Comparison of ENCODE assay signal across 12 cellular contexts in the genomic region with DNA sequence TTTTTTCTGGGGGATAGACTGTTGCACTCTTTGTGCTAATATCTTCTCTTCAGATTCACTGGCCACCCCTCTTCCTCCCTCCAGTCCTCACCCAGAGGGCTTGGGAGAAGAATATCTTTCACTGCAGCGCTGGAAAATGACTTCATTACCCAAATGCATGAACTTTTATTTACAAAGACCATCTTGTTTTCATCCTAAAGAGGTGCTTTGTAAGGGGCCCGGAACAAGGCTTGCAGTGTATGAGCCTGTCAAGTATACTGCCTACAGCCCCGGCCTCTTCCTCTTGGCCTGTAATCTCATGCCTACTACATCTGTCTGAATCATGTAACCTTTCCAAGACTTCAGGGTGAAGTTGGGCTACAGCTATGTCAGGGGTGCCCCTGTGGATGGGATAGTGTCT. TPM values are rescaled to one million over a fixed set of nuclear protein-coding genes. Genes with fewer than 3 reads are reported as not detected.
DNase-seq lines count a peak whose midpoint lies in the region; ATAC-seq and TF ChIP-seq lines count a peak whose summit lies in the region.
"Had no signal": no experiment of that assay in that cellular context is flagged by ENCODE, and none has a peak within 500 bp of the region (broad histone marks: within the 10 kb centered on the region; RNA-seq: fewer than 3 reads in every experiment).

No MANE protein-coding gene starts in this region.

- H3K4me1 ChIP-seq in GM23338 (ENCODE audit: insufficient read depth) (peaks cover 24% of the 10 kb centered on the region), adipocyte (ENCODE audit: control insufficient read depth, insufficient read depth, low read length) (peaks cover 18% of the 10 kb centered on the region), hepatocyte (ENCODE audit: insufficient read depth) (peaks cover 8% of the 10 kb centered on the region), psoas muscle (peaks cover 4% of the 10 kb centered on the region)

- H3K9me2 ChIP-seq in GM23338 (ENCODE audit: insufficient read depth): peaks cover 3% of the 10 kb centered on the region; the same call in 1 of the 2 replicates
- H3K9me2 ChIP-seq in hepatocyte (replicated peaks; ENCODE audit: insufficient read depth): no peaks in the 10 kb centered on the region

- H3K4me3 Mint-ChIP-seq in GM23338: peak overlapping the region; percentile 88

- no peaks in the 10 kb centered on the region; the same call in 2 of the 3 replicates for H3K9me3 Mint-ChIP-seq in GM23338
- H3K9me3 Mint-ChIP-seq: activated naive CD4-positive, alpha-beta T cell treated with anti-CD3 and anti-CD28 coated beads, Interleukin-2, amount 50 U/mL, for 72 hours had no signal

- H3K36me3 Mint-ChIP-seq in GM23338 (ENCODE audit: low read depth): no peaks in the 10 kb centered on the region
- H3K36me3 Mint-ChIP-seq: activated naive CD4-positive, alpha-beta T cell treated with anti-CD3 and anti-CD28 coated beads, Interleukin-2, amount 50 U/mL, for 72 hours had no signal

- no peak overlapping the region for H3K27ac Mint-ChIP-seq in GM23338
- H3K27ac Mint-ChIP-seq: activated naive CD4-positive, alpha-beta T cell treated with anti-CD3 and anti-CD28 coated beads, Interleukin-2, amount 50 U/mL, for 72 hours had no signal

- H3K27me3 ChIP-seq in GM23338 (ENCODE audit: insufficient read depth) (peaks cover 42% of the 10 kb centered on the region), adipocyte (replicated peaks; ENCODE audit: control insufficient read depth, insufficient read depth, low read length) (no peaks in the 10 kb centered on the region), hepatocyte (peaks cover 18% of the 10 kb centered on the region), psoas muscle (ENCODE audit: insufficient read depth in 3 of 3, low read length in 2 of 3) (peaks cover 0 to 3% (median 2%) of the 10 kb centered on the region in 3 donors), WERI-Rb-1 (ENCODE audit: insufficient read depth, low read depth, severe bottlenecking) (peaks cover 23% of the 10 kb centered on the region)

- no peaks in the 10 kb centered on the region for H3K9me3 ChIP-seq in adipocyte (ENCODE audit: control insufficient read depth, low read length)
- H3K9me3 ChIP-seq in hepatocyte (ENCODE audit: low read depth): no peaks in the 10 kb centered on the region
- no peaks in the 10 kb centered on the region for H3K9me3 ChIP-seq in psoas muscle
- H3K9me3 ChIP-seq in WERI-Rb-1 (ENCODE audit: severe bottlenecking): no peaks in the 10 kb centered on the region

- H3K27me3 Mint-ChIP-seq in GM23338 (ENCODE audit: insufficient read depth, low read depth, poor library complexity): peaks cover 23% of the 10 kb centered on the region

- no peaks in the 10 kb centered on the region for H3F3A ChIP-seq in GM23338 (replicated peaks; ENCODE audit: low read depth)

- peaks cover 19% of the 10 kb centered on the region for H3K4me1 Mint-ChIP-seq in GM23338

- peak overlapping the region; percentile 99 for H2AFZ ChIP-seq in GM23338
- no peak overlapping the region for H2AFZ ChIP-seq in hepatocyte

- 58% methylated on average over 3 of the region's 3 CpGs for WGBS in hepatocyte (ENCODE audit: low lambda C conversion rate, missing lambda C conversion rate)
- WGBS in psoas muscle, 3 donors: 60 to 69% (median 68%) methylated on average over 3 of the region's 3 CpGs

- H3K36me3 ChIP-seq in GM23338 (ENCODE audit: insufficient read depth) (no peaks in the 10 kb centered on the region), adipocyte (ENCODE audit: control insufficient read depth, insufficient read depth, low read length, severe bottlenecking) (peaks cover 11% of the 10 kb centered on the region), hepatocyte (replicated peaks; ENCODE audit: insufficient read depth, low read depth) (no peaks in the 10 kb centered on the region), psoas muscle (ENCODE audit: insufficient read depth in 1 of 2, low read depth in 1 of 2) (no peaks in the 10 kb centered on the region), WERI-Rb-1 (no peaks in the 10 kb centered on the region)

- H3K27ac ChIP-seq in GM23338 (ENCODE audit: low read depth): no peak overlapping the region
- peak overlapping the region; percentile 83 for H3K27ac ChIP-seq in hepatocyte
- peak overlapping the region; percentile 74 for H3K27ac ChIP-seq in psoas muscle
- no peak overlapping the region for H3K27ac ChIP-seq in WERI-Rb-1

- TF ChIP-seq CTCF in GM23338 (conservative IDR thresholded peaks at IDR 0.05; ENCODE audit: low read depth in 2 of 2) (no peak), hepatocyte (IDR thresholded peaks at IDR 0.05; ENCODE audit: poor library complexity) (no peak), psoas muscle (IDR thresholded peaks at IDR 0.05) (no peak), WERI-Rb-1 (IDR thresholded peaks at IDR 0.05; ENCODE audit: low read depth, low read length) (no peak)

- no peak for DNase-seq in GM23338 (ENCODE audit: low spot score)
- DNase-seq in adipocyte (ENCODE audit: low read depth): no peak
- no peak for DNase-seq in hepatocyte (ENCODE audit: low spot score)
- DNase-seq in psoas muscle: no peak
- no peak for DNase-seq in posterior vena cava (ENCODE audit: low spot score)
- no peak for DNase-seq in WERI-Rb-1
- DNase-seq: NCI-H748 treated with DMSO at 0.1 percent for 48 hours, small intestine had no signal

- H3K79me2 ChIP-seq in GM23338 (replicated peaks; ENCODE audit: insufficient read depth) (no peaks in the 10 kb centered on the region), hepatocyte (peaks cover 7% of the 10 kb centered on the region)

- H4K20me1 ChIP-seq in GM23338 (replicated peaks; ENCODE audit: insufficient read depth): no peaks in the 10 kb centered on the region
- H4K20me1 ChIP-seq in hepatocyte (ENCODE audit: insufficient read depth, poor library complexity, severe bottlenecking): no peaks in the 10 kb centered on the region

- H3K4me3 ChIP-seq in GM23338 (peak overlapping the region; percentile 88), adipocyte (ENCODE audit: low read length) (peak overlapping the region; percentile 95), hepatocyte (no peak overlapping the region), psoas muscle (peak overlapping the region; percentile 85), WERI-Rb-1 (ENCODE audit: low read depth, low read length) (no peak overlapping the region)
- H3K4me3 ChIP-seq: K562 had no signal

- ATAC-seq in GM23338 (0 out of 3 replicates have a peak, but pooled peaks have one; percentile 4), psoas muscle (no peak), GM21786 (IDR thresholded peaks at IDR 0.05; ENCODE audit: unreplicated experiment) (no peak), SK-N-SH treated with all-trans-retinoic acid at 6 μM for 48 hours (no peak)
- ATAC-seq: activated naive CD4-positive, alpha-beta T cell treated with anti-CD3 and anti-CD28 coated beads, Interleukin-2, amount 50 U/mL, for 72 hours had no signal

- H3K4me2 ChIP-seq in GM23338 (peak overlapping the region; percentile 98), hepatocyte (peak overlapping the region; percentile 98)

- H3K9ac ChIP-seq in adipocyte (ENCODE audit: low read length): peak overlapping the region; percentile 96

- intact Hi-C loops in psoas muscle (cut with DNase I) (loop anchor here in 1 of 2 donors (5.0 kb wide), 1 partner anchor 68 kb away; no protein-coding TSS in a partner anchor), posterior vena cava (cut with DNase I) (no loop called here)

TF ChIP-seq in GM23338, 12 proteins besides CTCF, POLR2A, EP300 and RAD21:
- TF ChIP-seq POLR2AphosphoS5 (IDR thresholded peaks at IDR 0.05; ENCODE audit: low read depth): no peak

TF ChIP-seq in SK-N-SH treated with all-trans-retinoic acid at 6 μM for 48 hours, 23 proteins besides CTCF, POLR2A, EP300 and RAD21:
- TF ChIP-seq ZNF565 (CRISPR knock-in tag; conservative IDR thresholded peaks at IDR 0.05; ENCODE audit: low read depth): no peak
- TF ChIP-seq ZNF8 (CRISPR knock-in tag; IDR thresholded peaks at IDR 0.05): no peak
- no peak for TF ChIP-seq SNAI2 (CRISPR knock-in tag; IDR thresholded peaks at IDR 0.05)
- no peak for TF ChIP-seq TOX (CRISPR knock-in tag; IDR thresholded peaks at IDR 0.05; ENCODE audit: borderline replicate concordance)
- TF ChIP-seq, protein P1, sequence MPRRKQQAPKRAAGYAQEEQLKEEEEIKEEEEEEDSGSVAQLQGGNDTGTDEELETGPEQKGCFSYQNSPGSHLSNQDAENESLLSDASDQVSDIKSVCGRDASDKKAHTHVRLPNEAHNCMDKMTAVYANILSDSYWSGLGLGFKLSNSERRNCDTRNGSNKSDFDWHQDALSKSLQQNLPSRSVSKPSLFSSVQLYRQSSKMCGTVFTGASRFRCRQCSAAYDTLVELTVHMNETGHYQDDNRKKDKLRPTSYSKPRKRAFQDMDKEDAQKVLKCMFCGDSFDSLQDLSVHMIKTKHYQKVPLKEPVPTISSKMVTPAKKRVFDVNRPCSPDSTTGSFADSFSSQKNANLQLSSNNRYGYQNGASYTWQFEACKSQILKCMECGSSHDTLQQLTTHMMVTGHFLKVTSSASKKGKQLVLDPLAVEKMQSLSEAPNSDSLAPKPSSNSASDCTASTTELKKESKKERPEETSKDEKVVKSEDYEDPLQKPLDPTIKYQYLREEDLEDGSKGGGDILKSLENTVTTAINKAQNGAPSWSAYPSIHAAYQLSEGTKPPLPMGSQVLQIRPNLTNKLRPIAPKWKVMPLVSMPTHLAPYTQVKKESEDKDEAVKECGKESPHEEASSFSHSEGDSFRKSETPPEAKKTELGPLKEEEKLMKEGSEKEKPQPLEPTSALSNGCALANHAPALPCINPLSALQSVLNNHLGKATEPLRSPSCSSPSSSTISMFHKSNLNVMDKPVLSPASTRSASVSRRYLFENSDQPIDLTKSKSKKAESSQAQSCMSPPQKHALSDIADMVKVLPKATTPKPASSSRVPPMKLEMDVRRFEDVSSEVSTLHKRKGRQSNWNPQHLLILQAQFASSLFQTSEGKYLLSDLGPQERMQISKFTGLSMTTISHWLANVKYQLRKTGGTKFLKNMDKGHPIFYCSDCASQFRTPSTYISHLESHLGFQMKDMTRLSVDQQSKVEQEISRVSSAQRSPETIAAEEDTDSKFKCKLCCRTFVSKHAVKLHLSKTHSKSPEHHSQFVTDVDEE (CRISPR knock-in tag; IDR thresholded peaks at IDR 0.05): no peak
- TF ChIP-seq PPARA (CRISPR knock-in tag; IDR thresholded peaks at IDR 0.05; ENCODE audit: borderline replicate concordance): no peak

RNA-seq across cellular contexts. Expression of gene LAMA4, which starts 0.6 kb away (rescaled TPM):
- total RNA-seq in GM23338 (2014; rRNA removed; shearing (Covaris generic)): 1.7 and 4.9 TPM in 2 replicates
- 2.8 TPM in 2 replicates for polyA plus RNA-seq in GM23338 (2016; fragmentation: Nextera tagmentation; extraction: Ambion mirVana)
- 18.9 and 19.1 TPM in 2 replicates for total RNA-seq in hepatocyte
- polyA plus RNA-seq in hepatocyte: 8.4 and 14.1 TPM in 2 replicates
- 10 to 100 TPM in 2 of 4 donors, 1 to 10 TPM in 2; 5.3 to 15.8 (median 9.6) TPM for total RNA-seq in psoas muscle
- polyA plus RNA-seq in psoas muscle: 1 to 10 TPM; 3.0 to 3.6 (median 3.2) TPM
- 100 to 1,000 TPM; 189 to 248 TPM for total RNA-seq in posterior vena cava
- total RNA-seq: activated naive CD4-positive, alpha-beta T cell treated with anti-CD3 and anti-CD28 coated beads, Interleukin-2, amount 50 U/mL, for 72 hours had no signal

Comparison
In these comparisons a context has a peak if more than half of its experiments do, and no peak if none do; other contexts are left out.
1. H3K27ac ChIP-seq: peak in hepatocyte (single experiment) and psoas muscle (single experiment); none in GM23338 (single experiment) and WERI-Rb-1 (single experiment).
2. H3K4me3 ChIP-seq: peak in GM23338 (single experiment), adipocyte (single experiment) and psoas muscle (single experiment); none in hepatocyte (single experiment) and WERI-Rb-1 (single experiment).